In genomic region chr17:76892329-76892728, GRCh38 we compare ENCODE assay signal across 7 cellular contexts. TPM values are rescaled to one million over a fixed set of nuclear protein-coding genes. Genes with fewer than 3 reads are reported as not detected.
"Had no signal": no experiment of that assay in that cellular context is flagged by ENCODE, and none has a peak within 500 bp of the region (broad histone marks: within the 10 kb centered on the region; RNA-seq: fewer than 3 reads in every experiment).

No MANE protein-coding gene starts in this region.

- DNase-seq: H7, HFFc6, KBM-7 had no signal

- H3K36me3 ChIP-seq: HAP-1 had no signal

- H3K4me3 ChIP-seq: GM23338, HAP-1 had no signal

- H2AFZ ChIP-seq: GM23338 had no signal

- H3K4me1 ChIP-seq: HAP-1 had no signal

- H3K4me2 ChIP-seq: GM23338 had no signal

- H3K27ac ChIP-seq: HL-60 had no signal

RNA-seq across cellular contexts. Expression of gene MGAT5B, which starts 24.1 kb away (rescaled TPM):
- polyA plus RNA-seq: IgD-negative memory B cell had no signal
